ENCODE assay signal across 3 cellular contexts in the genomic region with DNA sequence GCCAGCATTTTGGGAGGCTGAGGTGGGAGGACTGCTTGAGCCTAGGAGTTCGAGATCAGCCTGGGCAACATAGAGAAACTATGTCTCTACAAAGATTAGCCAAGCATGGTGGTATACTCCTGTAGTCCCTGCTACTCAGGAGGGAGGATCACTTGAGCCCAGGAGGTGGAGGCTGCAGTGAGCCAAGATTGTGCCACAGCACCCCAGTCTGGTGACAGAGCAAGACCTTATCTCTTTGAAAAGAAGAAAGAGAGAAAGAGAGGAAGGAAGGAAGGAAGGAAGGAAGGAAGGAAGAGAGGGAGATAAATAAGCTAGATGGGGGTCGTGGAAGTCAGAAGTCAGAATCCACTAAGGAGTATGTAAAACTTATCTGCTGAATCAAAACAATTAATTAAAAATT.
TF ChIP-seq lines count a peak whose summit lies in the region.

No MANE protein-coding gene starts in this region.

TF ChIP-seq in HEK293, 187 proteins besides CTCF, POLR2A, EP300 and RAD21:
- TF ChIP-seq, protein P1, sequence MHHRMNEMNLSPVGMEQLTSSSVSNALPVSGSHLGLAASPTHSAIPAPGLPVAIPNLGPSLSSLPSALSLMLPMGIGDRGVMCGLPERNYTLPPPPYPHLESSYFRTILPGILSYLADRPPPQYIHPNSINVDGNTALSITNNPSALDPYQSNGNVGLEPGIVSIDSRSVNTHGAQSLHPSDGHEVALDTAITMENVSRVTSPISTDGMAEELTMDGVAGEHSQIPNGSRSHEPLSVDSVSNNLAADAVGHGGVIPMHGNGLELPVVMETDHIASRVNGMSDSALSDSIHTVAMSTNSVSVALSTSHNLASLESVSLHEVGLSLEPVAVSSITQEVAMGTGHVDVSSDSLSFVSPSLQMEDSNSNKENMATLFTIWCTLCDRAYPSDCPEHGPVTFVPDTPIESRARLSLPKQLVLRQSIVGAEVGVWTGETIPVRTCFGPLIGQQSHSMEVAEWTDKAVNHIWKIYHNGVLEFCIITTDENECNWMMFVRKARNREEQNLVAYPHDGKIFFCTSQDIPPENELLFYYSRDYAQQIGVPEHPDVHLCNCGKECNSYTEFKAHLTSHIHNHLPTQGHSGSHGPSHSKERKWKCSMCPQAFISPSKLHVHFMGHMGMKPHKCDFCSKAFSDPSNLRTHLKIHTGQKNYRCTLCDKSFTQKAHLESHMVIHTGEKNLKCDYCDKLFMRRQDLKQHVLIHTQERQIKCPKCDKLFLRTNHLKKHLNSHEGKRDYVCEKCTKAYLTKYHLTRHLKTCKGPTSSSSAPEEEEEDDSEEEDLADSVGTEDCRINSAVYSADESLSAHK (tag by site-specific recombination; IDR thresholded peaks at IDR 0.05): no peak
- 0 out of 2 replicates have a peak, but pooled peaks have one; percentile 32 for TF ChIP-seq ZNF366 (tag by site-specific recombination; conservative IDR thresholded peaks at IDR 0.05)

TF ChIP-seq in K562, 482 proteins besides CTCF, POLR2A, EP300 and RAD21:
- no peak for TF ChIP-seq CEBPB (tag; IDR thresholded peaks at IDR 0.05)
- no peak for TF ChIP-seq KDM1A (IDR thresholded peaks at IDR 0.05)
- TF ChIP-seq, protein P2, sequence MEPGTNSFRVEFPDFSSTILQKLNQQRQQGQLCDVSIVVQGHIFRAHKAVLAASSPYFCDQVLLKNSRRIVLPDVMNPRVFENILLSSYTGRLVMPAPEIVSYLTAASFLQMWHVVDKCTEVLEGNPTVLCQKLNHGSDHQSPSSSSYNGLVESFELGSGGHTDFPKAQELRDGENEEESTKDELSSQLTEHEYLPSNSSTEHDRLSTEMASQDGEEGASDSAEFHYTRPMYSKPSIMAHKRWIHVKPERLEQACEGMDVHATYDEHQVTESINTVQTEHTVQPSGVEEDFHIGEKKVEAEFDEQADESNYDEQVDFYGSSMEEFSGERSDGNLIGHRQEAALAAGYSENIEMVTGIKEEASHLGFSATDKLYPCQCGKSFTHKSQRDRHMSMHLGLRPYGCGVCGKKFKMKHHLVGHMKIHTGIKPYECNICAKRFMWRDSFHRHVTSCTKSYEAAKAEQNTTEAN (CRISPR knock-in tag; IDR thresholded peaks at IDR 0.05): no peak
- no peak for TF ChIP-seq FOXP1 (CRISPR knock-in tag; IDR thresholded peaks at IDR 0.05)
- no peak for TF ChIP-seq KLF16 (IDR thresholded peaks at IDR 0.05)
- TF ChIP-seq ARID1B (IDR thresholded peaks at IDR 0.05): peak; percentile 13; the same call in 1 of the 2 replicates
- TF ChIP-seq, protein P3, sequence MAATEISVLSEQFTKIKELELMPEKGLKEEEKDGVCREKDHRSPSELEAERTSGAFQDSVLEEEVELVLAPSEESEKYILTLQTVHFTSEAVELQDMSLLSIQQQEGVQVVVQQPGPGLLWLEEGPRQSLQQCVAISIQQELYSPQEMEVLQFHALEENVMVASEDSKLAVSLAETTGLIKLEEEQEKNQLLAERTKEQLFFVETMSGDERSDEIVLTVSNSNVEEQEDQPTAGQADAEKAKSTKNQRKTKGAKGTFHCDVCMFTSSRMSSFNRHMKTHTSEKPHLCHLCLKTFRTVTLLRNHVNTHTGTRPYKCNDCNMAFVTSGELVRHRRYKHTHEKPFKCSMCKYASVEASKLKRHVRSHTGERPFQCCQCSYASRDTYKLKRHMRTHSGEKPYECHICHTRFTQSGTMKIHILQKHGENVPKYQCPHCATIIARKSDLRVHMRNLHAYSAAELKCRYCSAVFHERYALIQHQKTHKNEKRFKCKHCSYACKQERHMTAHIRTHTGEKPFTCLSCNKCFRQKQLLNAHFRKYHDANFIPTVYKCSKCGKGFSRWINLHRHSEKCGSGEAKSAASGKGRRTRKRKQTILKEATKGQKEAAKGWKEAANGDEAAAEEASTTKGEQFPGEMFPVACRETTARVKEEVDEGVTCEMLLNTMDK (IDR thresholded peaks at IDR 0.05; ENCODE audit: borderline replicate concordance, insufficient read depth, low read depth, low read length, poor library complexity, severe bottlenecking): no peak
- no peak for TF ChIP-seq SRSF3 (IDR thresholded peaks at IDR 0.05; ENCODE audit: insufficient read depth, low read length)
- TF ChIP-seq PTTG1 (tag; IDR thresholded peaks at IDR 0.05; ENCODE audit: low read depth): no peak
- no peak for TF ChIP-seq NCOR1 (IDR thresholded peaks at IDR 0.05)
- peak; percentile 42; the same call in 1 of the 2 replicates for TF ChIP-seq ZNF263 (CRISPR knock-in tag; IDR thresholded peaks at IDR 0.05; ENCODE audit: borderline replicate concordance)

TF ChIP-seq in HEK293T, 16 proteins besides CTCF, POLR2A, EP300 and RAD21:
- TF ChIP-seq SP1 (IDR thresholded peaks at IDR 0.05): no peak
TF ChIP-seq in HEK293T: peak in this region for 0.
